In the genomic region with DNA sequence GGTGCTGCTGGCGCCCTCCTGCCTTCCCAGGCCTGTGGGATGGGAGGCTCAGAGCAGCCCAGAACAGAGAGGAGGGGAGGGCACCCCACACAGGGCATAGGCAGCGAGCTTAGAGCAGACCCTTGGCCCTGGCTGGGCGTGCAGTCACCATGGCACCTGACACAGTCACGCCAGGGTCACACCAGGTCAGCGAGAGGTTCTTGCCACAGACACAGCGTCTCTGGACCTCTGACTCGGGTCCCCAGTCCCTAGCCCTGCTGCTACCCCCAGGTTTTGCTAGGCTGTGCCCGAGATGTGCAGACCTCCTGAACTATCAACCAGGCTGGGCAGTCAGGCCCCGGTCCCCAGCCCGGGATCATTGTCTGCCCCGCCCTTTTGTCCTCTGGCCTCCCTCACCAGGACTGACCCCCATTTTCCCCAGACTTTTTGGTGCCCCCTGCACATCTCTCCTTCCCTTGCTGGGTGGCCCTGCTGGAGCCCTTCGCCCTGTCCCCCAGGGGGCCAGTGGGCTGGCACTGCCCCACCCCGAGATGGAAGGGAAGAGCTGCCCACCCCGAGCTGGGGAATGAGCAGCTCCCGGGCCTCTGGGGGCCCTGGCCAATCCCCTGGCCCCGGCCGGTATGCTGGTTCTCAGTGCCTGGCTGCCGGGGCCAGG, we compare ENCODE assay signal across 1 cellular context.
A peak's percentile ranks its signal among the peaks of the same experiment; 100 is the strongest.
TF ChIP-seq lines count a peak whose summit lies in the region.

No MANE protein-coding gene starts in this region.

TF ChIP-seq in HEK293, 187 proteins besides CTCF, POLR2A, EP300 and RAD21 (continued from another document):
- no peak for TF ChIP-seq ZNF624 (tag by site-specific recombination; IDR thresholded peaks at IDR 0.05)
- TF ChIP-seq SP2 (tag by site-specific recombination; IDR thresholded peaks at IDR 0.05), result peak; percentile 58
TF ChIP-seq in HEK293: peak in this region for 3.
